8 cellular contexts compared by ENCODE assay signal in the genomic region with DNA sequence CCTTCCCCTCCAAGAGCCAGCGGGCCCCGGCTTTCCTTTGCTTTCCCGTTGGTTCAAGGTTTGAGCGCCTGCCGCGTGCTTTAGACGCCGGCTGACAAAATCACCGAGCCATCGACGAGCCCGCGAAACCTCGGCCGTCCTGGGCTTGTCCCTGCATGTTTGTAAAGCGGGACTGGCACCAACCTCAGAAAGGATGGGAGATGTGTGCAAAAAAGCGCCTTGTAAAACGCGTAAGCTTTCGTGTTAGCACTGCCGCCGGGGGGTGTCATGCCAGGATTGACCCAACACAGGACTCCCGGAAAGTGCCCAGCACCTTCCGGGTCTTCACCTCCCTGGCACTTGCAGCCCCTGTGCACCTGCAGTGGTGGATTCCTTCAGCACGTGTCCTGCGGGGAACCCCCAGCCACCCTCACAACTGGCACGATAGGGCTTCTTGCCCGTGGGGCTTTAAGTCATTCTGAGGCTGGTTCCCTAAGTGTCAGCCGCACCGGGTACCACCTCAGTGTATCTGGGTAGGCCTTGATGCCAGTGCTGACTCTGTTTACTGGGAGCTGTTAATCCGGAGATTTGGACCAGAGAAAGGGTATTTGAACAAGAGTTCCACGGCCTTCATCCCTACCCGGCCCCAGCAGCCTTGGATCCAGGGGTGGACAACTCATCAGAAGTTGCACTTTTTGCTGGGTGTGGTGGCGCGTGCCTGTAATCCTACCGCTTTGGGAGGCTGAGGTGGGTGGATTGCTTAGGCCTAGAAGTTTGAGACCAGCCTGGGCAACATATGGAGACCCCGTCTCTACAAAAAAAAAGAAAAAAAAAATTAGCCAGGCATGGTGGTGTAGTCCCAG. TPM values are rescaled to one million over a fixed set of nuclear protein-coding genes. Genes with fewer than 3 reads are reported as not detected.
DNase-seq lines count a peak whose midpoint lies in the region; ATAC-seq and TF ChIP-seq lines count a peak whose summit lies in the region.

No MANE protein-coding gene starts in this region.

- H2AFZ ChIP-seq in Loucy (ENCODE audit: low read length) (no peak overlapping the region), smooth muscle cell (ENCODE audit: low read depth) (no peak overlapping the region)

- 25% methylated on average over 36 of the region's 37 CpGs for WGBS in smooth muscle cell (ENCODE audit: low lambda C conversion rate)

- peaks cover 22% of the 10 kb centered on the region for H4K20me1 ChIP-seq in Loucy (ENCODE audit: insufficient read depth, low read length, poor library complexity, severe bottlenecking)
- H4K20me1 ChIP-seq in smooth muscle cell (ENCODE audit: low read depth), result peaks cover 36% of the 10 kb centered on the region

- peaks cover 2 to 7% of the 10 kb centered on the region in 2 donors for H3K36me3 Mint-ChIP-seq in activated T-cell treated with anti-CD3 and anti-CD28 coated beads, Interleukin-2, amount 50 U/mL, for 72 hours (ENCODE audit: insufficient read depth in 2 of 2)

- no peaks in the 10 kb centered on the region for H3K27me3 Mint-ChIP-seq in activated T-cell treated with anti-CD3 and anti-CD28 coated beads, Interleukin-2, amount 50 U/mL, for 72 hours (ENCODE audit: low read depth)

- H3K9me3 ChIP-seq in Loucy (ENCODE audit: insufficient read depth, low read depth, low read length) (no peaks in the 10 kb centered on the region), smooth muscle cell (replicated peaks; ENCODE audit: low read depth) (no peaks in the 10 kb centered on the region)

- DNase-seq in ELR (ENCODE audit: low read depth) (peak; percentile 55), left ventricle myocardium superior (peak; percentile 38), smooth muscle cell (lab: John Stamatoyannopoulos, UW; ENCODE audit: unreplicated experiment) (no peak), NCI-H1436 treated with DMSO at 0.1 percent for 48 hours (lab: John Stamatoyannopoulos, UW) (no peak), NCI-H1694 treated with DMSO at 0.1 percent for 48 hours (lab: John Stamatoyannopoulos, UW) (no peak)
- peak; percentile 53 to 61 for DNase-seq in activated T-cell treated with anti-CD3 and anti-CD28 coated beads, Interleukin-2, amount 50 U/mL, for 72 hours

- intact Hi-C loops in left ventricle myocardium superior (cut with micrococcal nuclease), result no loop called here

- peak overlapping the region; percentile 95 for H3K4me3 ChIP-seq in Loucy (ENCODE audit: low read length, poor library complexity, severe bottlenecking)
- peak overlapping the region; percentile 83 for H3K4me3 ChIP-seq in smooth muscle cell

- no peaks in the 10 kb centered on the region for H3K9me2 ChIP-seq in Loucy (replicated peaks; ENCODE audit: low read depth, low read length)

- H3K36me3 ChIP-seq in Loucy (ENCODE audit: insufficient read depth, low read length), result no peaks in the 10 kb centered on the region; the same call in 1 of the 2 replicates
- no peaks in the 10 kb centered on the region for H3K36me3 ChIP-seq in smooth muscle cell (ENCODE audit: low read depth)

- H3F3A ChIP-seq in Loucy (ENCODE audit: low read depth) (no peaks in the 10 kb centered on the region), smooth muscle cell (ENCODE audit: low read depth) (peaks cover 6% of the 10 kb centered on the region)

- H3K4me1 ChIP-seq in Loucy (ENCODE audit: insufficient read depth, low read length, poor library complexity, severe bottlenecking), result peaks cover 35% of the 10 kb centered on the region
- peaks cover 7% of the 10 kb centered on the region for H3K4me1 ChIP-seq in smooth muscle cell (ENCODE audit: low read depth)

- TF ChIP-seq CTCF in Loucy (conservative IDR thresholded peaks at IDR 0.05; ENCODE audit: low read length) (no peak), smooth muscle cell (IDR thresholded peaks at IDR 0.05; ENCODE audit: borderline replicate concordance, insufficient read depth, poor library complexity, severe bottlenecking) (no peak)

- peaks cover 44% of the 10 kb centered on the region for H3K4me1 Mint-ChIP-seq in activated T-cell treated with anti-CD3 and anti-CD28 coated beads, Interleukin-2, amount 50 U/mL, for 72 hours (ENCODE audit: low read depth)

- H3K9me3 Mint-ChIP-seq in activated T-cell treated with anti-CD3 and anti-CD28 coated beads, Interleukin-2, amount 50 U/mL, for 72 hours, result no peaks in the 10 kb centered on the region

- peak overlapping the region; percentile 39 for H3K27ac ChIP-seq in smooth muscle cell (ENCODE audit: low read depth)

- H3K4me2 ChIP-seq in Loucy (ENCODE audit: low read depth, low read length, poor library complexity, severe bottlenecking), result peak overlapping the region; percentile 97
- H3K4me2 ChIP-seq in smooth muscle cell, result peak overlapping the region; percentile 93

- H3K27ac Mint-ChIP-seq in activated T-cell treated with anti-CD3 and anti-CD28 coated beads, Interleukin-2, amount 50 U/mL, for 72 hours, result peak overlapping the region; percentile 87

- peak overlapping the region; percentile 87 for H3K9ac ChIP-seq in Loucy (ENCODE audit: low read depth, low read length, poor library complexity, severe bottlenecking)
- H3K9ac ChIP-seq in smooth muscle cell (ENCODE audit: low read depth), result peak overlapping the region; percentile 86

- no peaks in the 10 kb centered on the region for H3K27me3 ChIP-seq in Loucy (ENCODE audit: insufficient read depth, low read length, poor library complexity, severe bottlenecking)
- no peaks in the 10 kb centered on the region for H3K27me3 ChIP-seq in smooth muscle cell (ENCODE audit: low read depth)

- no peak for ATAC-seq in activated T-cell treated with anti-CD3 and anti-CD28 coated beads, Interleukin-2, amount 50 U/mL, for 72 hours (replicated peaks in 1 of 2)
- ATAC-seq in left ventricle myocardium superior (no peak), GM18873 (IDR thresholded peaks at IDR 0.05; ENCODE audit: low FRiP score, unreplicated experiment) (no peak)

- H3K79me2 ChIP-seq in Loucy (ENCODE audit: insufficient read depth, low read length) (peaks cover 59% of the 10 kb centered on the region), smooth muscle cell (ENCODE audit: low read depth) (peaks cover 36% of the 10 kb centered on the region)

- peak overlapping the region; percentile 94 for H3K4me3 Mint-ChIP-seq in activated T-cell treated with anti-CD3 and anti-CD28 coated beads, Interleukin-2, amount 50 U/mL, for 72 hours

RNA-seq across cellular contexts. Expression of gene NDUFAF8, which starts 0.8 kb away (rescaled TPM):
- total RNA-seq in activated T-cell treated with anti-CD3 and anti-CD28 coated beads, Interleukin-2, amount 50 U/mL, for 72 hours, result 10 to 100 TPM; 37.4 to 48.8 TPM
- total RNA-seq in left ventricle myocardium superior, result 53.7 TPM
- 50.2 and 60.6 TPM in 2 replicates for total RNA-seq in smooth muscle cell
- 111 and 141 TPM in 2 replicates for polyA plus RNA-seq in smooth muscle cell

RNA-seq across cellular contexts. Expression of gene TEPSIN, which starts 1.1 kb away (rescaled TPM):
- total RNA-seq in activated T-cell treated with anti-CD3 and anti-CD28 coated beads, Interleukin-2, amount 50 U/mL, for 72 hours, result 10 to 100 TPM; 39.1 to 55.0 TPM
- total RNA-seq in left ventricle myocardium superior (13.8 TPM), smooth muscle cell (9.5 and 9.8 TPM in 2 replicates)
- 18.6 and 23.4 TPM in 2 replicates for polyA plus RNA-seq in smooth muscle cell

RNA-seq across cellular contexts. Expression of gene CEP131, which starts 17.2 kb away (rescaled TPM):
- total RNA-seq in activated T-cell treated with anti-CD3 and anti-CD28 coated beads, Interleukin-2, amount 50 U/mL, for 72 hours, result 10 to 100 TPM in 1 of 2 donors, 1 to 10 TPM in 1; 8.1 to 11.4 TPM
- 13.6 TPM for total RNA-seq in left ventricle myocardium superior
- total RNA-seq in smooth muscle cell, result 3.0 and 4.6 TPM in 2 replicates
- 13.4 and 17.6 TPM in 2 replicates for polyA plus RNA-seq in smooth muscle cell

RNA-seq across cellular contexts. Expression of gene SLC38A10, which starts 55.2 kb away (rescaled TPM):
- 10 to 100 TPM; 49.8 to 63.6 TPM for total RNA-seq in activated T-cell treated with anti-CD3 and anti-CD28 coated beads, Interleukin-2, amount 50 U/mL, for 72 hours
- total RNA-seq in left ventricle myocardium superior (46.6 TPM), smooth muscle cell (61.4 and 61.6 TPM in 2 replicates)
- 97.1 and 98.4 TPM in 2 replicates for polyA plus RNA-seq in smooth muscle cell

Comparison
In these comparisons a context has a peak if more than half of its experiments do, and no peak if none do; other contexts are left out.
1. DNase-seq: peak in ELR (single experiment), activated T-cell treated with anti-CD3 and anti-CD28 coated beads, Interleukin-2, amount 50 U/mL, for 72 hours (2 of 2) and left ventricle myocardium superior (single experiment); none in smooth muscle cell (single experiment), NCI-H1436 treated with DMSO at 0.1 percent for 48 hours (single experiment) and NCI-H1694 treated with DMSO at 0.1 percent for 48 hours (single experiment).